In the genomic region with DNA sequence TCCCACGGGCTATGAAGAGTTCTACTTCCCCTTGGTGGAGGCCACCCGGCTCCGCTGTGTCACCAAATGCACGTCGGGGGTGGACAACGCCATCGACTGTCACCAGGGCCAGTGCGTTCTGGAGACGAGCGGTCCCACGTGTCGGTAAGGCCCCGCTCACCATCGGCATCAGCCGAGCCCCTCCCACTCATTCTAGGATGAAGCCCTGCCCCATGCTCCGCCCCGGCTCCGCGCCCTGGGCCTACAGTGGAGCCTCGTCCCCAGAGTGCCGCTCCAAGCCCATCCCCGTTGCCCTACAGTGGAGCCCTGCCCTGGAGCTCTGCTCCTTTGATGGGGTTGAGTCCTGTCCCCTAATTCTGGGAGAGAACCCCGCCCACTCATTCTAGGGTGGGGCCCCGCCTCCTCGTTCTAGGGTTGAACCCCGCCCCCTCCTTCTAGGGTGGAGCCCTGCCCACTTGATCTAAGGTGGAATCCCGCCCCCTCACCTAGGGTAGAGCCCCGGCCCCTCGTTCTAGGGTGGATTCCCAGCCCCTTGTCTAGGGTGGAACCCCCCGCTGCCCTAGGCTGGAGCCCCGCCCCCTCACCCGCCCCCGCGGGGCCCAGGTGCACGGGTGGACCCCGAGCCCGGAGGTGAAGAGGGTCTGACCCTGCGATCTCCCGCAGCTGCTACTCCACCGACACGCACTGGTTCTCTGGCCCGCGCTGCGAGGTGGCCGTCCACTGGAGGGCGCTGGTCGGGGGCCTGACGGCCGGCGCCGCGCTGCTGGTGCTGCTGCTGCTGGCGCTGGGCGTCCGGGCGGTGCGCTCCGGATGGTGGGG, we compare ENCODE assay signal across 8 cellular contexts. TPM values are rescaled to one million over a fixed set of nuclear protein-coding genes. Genes with fewer than 3 reads are reported as not detected.
DNase-seq lines count a peak whose midpoint lies in the region; ATAC-seq and TF ChIP-seq lines count a peak whose summit lies in the region.

No MANE protein-coding gene starts in this region.

- intact Hi-C loops in CD4-positive, alpha-beta T cell (cut with DNase I, micrococcal nuclease), result loop anchor here (1.0 to 2.0 kb wide), 2 partner anchors 65 to 93 kb away; no protein-coding TSS in a partner anchor
- intact Hi-C loops in colonic mucosa (cut with DNase I), result loop anchor here (2.0 to 5.0 kb wide), 2 partner anchors 64 to 93 kb away; no protein-coding TSS in a partner anchor

- H3K27ac ChIP-seq in CD4-positive, alpha-beta T cell (ENCODE audit: low read depth, low read length), result no peak overlapping the region
- H3K27ac ChIP-seq in colonic mucosa, result peak overlapping the region; percentile 89

- peak overlapping the region; percentile 84 for H3K4me3 Mint-ChIP-seq in CD4-positive, alpha-beta T cell
- H3K4me3 Mint-ChIP-seq in memory B cell, result peak overlapping the region; percentile 78

- DNase-seq in CD4-positive, alpha-beta T cell, result peak; percentile 49 to 78 (median 60)
- DNase-seq in colonic mucosa, result peak; percentile 94
- peak; percentile 43 to 72 for DNase-seq in memory B cell (ENCODE audit: low spot score in 2 of 2)
- DNase-seq in stimulated activated CD8-positive, alpha-beta memory T cell treated with anti-CD3 and anti-CD28 coated beads, Interleukin-15, amount 100 ng/mL, for 48 hours (ENCODE audit: low read depth in 2 of 2), result peak; percentile 74 to 77
- no peak for DNase-seq in NOMO-1 (lab: John Stamatoyannopoulos, UW; ENCODE audit: unreplicated experiment in 2 of 2)
- DNase-seq in Ammon's horn (ENCODE audit: low spot score), result no peak

- CTCF ChIA-PET in CD4-positive, alpha-beta T cell (lab: Charles Lee), result interaction anchor here (0.7 kb wide), 1 partner anchor 8 kb away, joined by 3 read pairs; no protein-coding TSS in a partner anchor

- no peaks in the 10 kb centered on the region for H3K36me3 Mint-ChIP-seq in CD4-positive, alpha-beta T cell (ENCODE audit: low read depth)
- H3K36me3 Mint-ChIP-seq in memory B cell, result peaks cover 3% of the 10 kb centered on the region

- peaks cover 52% of the 10 kb centered on the region for H3K27me3 ChIP-seq in CD4-positive, alpha-beta T cell (ENCODE audit: control insufficient read depth, insufficient read depth, low read length)
- H3K27me3 ChIP-seq in colonic mucosa, result peaks cover 21% of the 10 kb centered on the region

- H3K27ac Mint-ChIP-seq in CD4-positive, alpha-beta T cell, result no peak overlapping the region
- H3K27ac Mint-ChIP-seq in memory B cell, result no peak overlapping the region

- peak; percentile 82 for ATAC-seq in CD4-positive, alpha-beta T cell (ENCODE audit: poor library complexity)
- ATAC-seq in HG02885 (IDR thresholded peaks at IDR 0.05; ENCODE audit: poor library complexity, unreplicated experiment) (peak; percentile 51), memory B cell (ENCODE audit: low read depth) (peak; percentile 68)

- no peaks in the 10 kb centered on the region for H3K9me3 Mint-ChIP-seq in CD4-positive, alpha-beta T cell
- H3K9me3 Mint-ChIP-seq in memory B cell, result no peaks in the 10 kb centered on the region

- no peaks in the 10 kb centered on the region for H3K36me3 ChIP-seq in colonic mucosa

- no peaks in the 10 kb centered on the region for H3K9me3 ChIP-seq in CD4-positive, alpha-beta T cell (ENCODE audit: control insufficient read depth, low read length)
- H3K9me3 ChIP-seq in colonic mucosa, result no peaks in the 10 kb centered on the region

- peaks cover 22% of the 10 kb centered on the region for H3K4me1 Mint-ChIP-seq in CD4-positive, alpha-beta T cell (ENCODE audit: low read depth)
- H3K4me1 Mint-ChIP-seq in memory B cell, result peaks cover 16% of the 10 kb centered on the region

- H3K27me3 Mint-ChIP-seq in CD4-positive, alpha-beta T cell, result peaks cover 68% of the 10 kb centered on the region
- H3K27me3 Mint-ChIP-seq in memory B cell, result peaks cover 32% of the 10 kb centered on the region

- H3K9ac ChIP-seq in colonic mucosa (ENCODE audit: low read depth in 2 of 2, low read length in 2 of 2), result peak overlapping the region; percentile 57 to 95

- H3K4me1 ChIP-seq in colonic mucosa, result no peaks in the 10 kb centered on the region

- POLR2A ChIA-PET in CD4-positive, alpha-beta T cell (lab: Charles Lee), result no interaction called here

- H3K4me3 ChIP-seq in WI38 (ENCODE audit: low read depth, low read length), result no peak overlapping the region
- H3K4me3 ChIP-seq in colonic mucosa, result peak overlapping the region; percentile 58

- peak; percentile 37 for TF ChIP-seq CTCF in CD4-positive, alpha-beta T cell (IDR thresholded peaks at IDR 0.05)
- peak; percentile 74 for TF ChIP-seq CTCF in WI38 (IDR thresholded peaks at IDR 0.05; ENCODE audit: low read depth, low read length)
- peak; percentile 72 for TF ChIP-seq CTCF in colonic mucosa (IDR thresholded peaks at IDR 0.05)

RNA-seq across cellular contexts. Expression of gene MUC12, which starts 3.4 kb away (rescaled TPM):
- under 1 TPM; 0.39 to 0.60 TPM for total RNA-seq in CD4-positive, alpha-beta T cell
- total RNA-seq in colonic mucosa, result 100 to 1,000 TPM; 331 to 542 TPM

RNA-seq across cellular contexts. Expression of gene MUC3A, which starts 16.6 kb away (rescaled TPM):
- total RNA-seq in CD4-positive, alpha-beta T cell, result not detected
- 100 to 1,000 TPM; 137 to 149 TPM for total RNA-seq in colonic mucosa

RNA-seq across cellular contexts. Expression of gene MUC17, which starts 53.9 kb away (rescaled TPM):
- total RNA-seq in CD4-positive, alpha-beta T cell, result not detected
- total RNA-seq in colonic mucosa, result 1 to 10 TPM; 1.7 to 2.5 TPM

Comparison
In these comparisons a context has a peak if more than half of its experiments do, and no peak if none do; other contexts are left out.
1. DNase-seq: peak in CD4-positive, alpha-beta T cell (10 of 10), colonic mucosa (single experiment), memory B cell (2 of 2) and stimulated activated CD8-positive, alpha-beta memory T cell treated with anti-CD3 and anti-CD28 coated beads, Interleukin-15, amount 100 ng/mL, for 48 hours (2 of 2); none in NOMO-1 (0 of 2) and Ammon's horn (single experiment).
2. RNA of gene MUC12, which starts 3.4 kb away (total RNA-seq): 331 to 542 TPM in colonic mucosa; 0.39 to 0.60 TPM in CD4-positive, alpha-beta T cell; every median in the first group is over 100 times any median in the second.
3. RNA of gene MUC3A, which starts 16.6 kb away (total RNA-seq): 137 to 149 TPM in colonic mucosa; not detected in CD4-positive, alpha-beta T cell; every median in the first group is over 100 times any median in the second.
4. Peak in every context shown above with its lines, with median percentiles within 50 percentile points of each other: ATAC-seq and CTCF ChIP-seq.